2 cellular contexts compared by ENCODE assay signal in genomic region chr9:136249881-136250559, GRCh38.
TF ChIP-seq lines count a peak whose summit lies in the region.

No MANE protein-coding gene starts in this region.

TF ChIP-seq in HepG2, 621 proteins besides CTCF, POLR2A, EP300 and RAD21:
- TF ChIP-seq PRDM15 (CRISPR knock-in tag; IDR thresholded peaks at IDR 0.05) (peak; percentile 72; the same call in 1 of the 2 replicates), THYN1 (CRISPR knock-in tag; IDR thresholded peaks at IDR 0.05; ENCODE audit: borderline replicate concordance, low read depth) (no peak), TOPORS (CRISPR knock-in tag; IDR thresholded peaks at IDR 0.05) (no peak), HNRNPLL (IDR thresholded peaks at IDR 0.05; ENCODE audit: low read depth, low read length, poor library complexity, severe bottlenecking) (no peak)

TF ChIP-seq in WTC11, 78 proteins besides CTCF, POLR2A, EP300 and RAD21:
- peak; percentile 56; the same call in 1 of the 2 replicates for TF ChIP-seq PRDM15 (CRISPR knock-in tag; IDR thresholded peaks at IDR 0.05)
- peak; percentile 44; the same call in 1 of the 2 replicates for TF ChIP-seq ZNF423 (CRISPR knock-in tag; IDR thresholded peaks at IDR 0.05)
- no peak for TF ChIP-seq RELA (CRISPR knock-in tag; IDR thresholded peaks at IDR 0.05; ENCODE audit: borderline replicate concordance)
